Comparison of ENCODE assay signal across 22 cellular contexts in the genomic region with DNA sequence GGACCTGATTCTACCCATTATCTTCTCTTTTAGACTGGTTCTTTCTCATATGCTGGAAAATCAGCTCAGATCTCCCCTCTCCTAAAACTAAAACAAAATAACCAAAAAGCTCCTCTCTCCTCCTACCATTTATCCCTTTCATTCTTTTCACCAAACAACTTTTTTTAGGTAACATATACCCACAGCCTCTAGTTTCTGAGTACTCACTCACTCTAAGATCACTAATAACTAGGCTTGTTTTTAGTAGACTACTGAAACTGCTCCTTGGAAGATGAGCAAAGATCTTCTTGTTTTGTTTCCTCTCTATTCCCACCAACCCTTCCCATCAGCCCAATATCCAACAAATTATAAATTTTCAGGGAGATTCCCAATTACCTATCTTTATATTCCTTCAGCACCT.
"Had no signal": no experiment of that assay in that cellular context is flagged by ENCODE, and none has a peak within 500 bp of the region (broad histone marks: within the 10 kb centered on the region; RNA-seq: fewer than 3 reads in every experiment).

No MANE protein-coding gene starts in this region.

- H3K36me3 Mint-ChIP-seq: activated naive CD4-positive, alpha-beta T cell treated with anti-CD3 and anti-CD28 coated beads, Interleukin-2, amount 50 U/mL, for 72 hours; brain had no signal

- H3K9me3 Mint-ChIP-seq: activated naive CD4-positive, alpha-beta T cell treated with anti-CD3 and anti-CD28 coated beads, Interleukin-2, amount 50 U/mL, for 72 hours; activated T-helper 1 cell treated with anti-CD3 and anti-CD28 coated beads, Interleukin-12 subunit alpha, Interleukin-12 subunit beta, Interleukin-2, Interleukin-4 antibody, amounts not matched to agents 30 ng/mL and 10 ng/mL and 1 ng/mL, durations not matched to agents 14 hours and 24 hours and 36 hours; brain; nephron; stimulated activated naive B cell treated with anti-CD40 and anti-IgM and Interleukin-4, amounts not matched to agents 10 μg/mL and 1 μg/mL and 100 μg/mL, for 72 hours had no signal

- H3K27ac Mint-ChIP-seq: activated T-helper 1 cell treated with anti-CD3 and anti-CD28 coated beads, Interleukin-12 subunit alpha, Interleukin-12 subunit beta, Interleukin-2, Interleukin-4 antibody, amounts not matched to agents 30 ng/mL and 10 ng/mL and 1 ng/mL, durations not matched to agents 14 hours and 24 hours and 36 hours; brain; nephron; stimulated activated naive B cell treated with anti-CD40 and anti-IgM and Interleukin-4, amounts not matched to agents 10 μg/mL and 1 μg/mL and 100 μg/mL, for 72 hours had no signal

- H3K4me3 Mint-ChIP-seq: activated T-helper 1 cell treated with anti-CD3 and anti-CD28 coated beads, Interleukin-12 subunit alpha, Interleukin-12 subunit beta, Interleukin-2, Interleukin-4 antibody, amounts not matched to agents 30 ng/mL and 10 ng/mL and 1 ng/mL, durations not matched to agents 14 hours and 24 hours and 36 hours; brain; nephron; stimulated activated naive B cell treated with anti-CD40 and anti-IgM and Interleukin-4, amounts not matched to agents 10 μg/mL and 1 μg/mL and 100 μg/mL, for 72 hours had no signal

- H3K4me1 Mint-ChIP-seq: brain had no signal

- ATAC-seq: activated CD4-positive, CD25-positive, alpha-beta regulatory T cell treated with anti-CD3 and anti-CD28 coated beads, Interleukin-2, amount 50 U/mL, for 24 hours; left lung; mucosa of descending colon; stimulated activated naive B cell treated with anti-CD40 and anti-IgM and Interleukin-4, amounts not matched to agents 10 μg/mL and 1 μg/mL and 100 μg/mL, for 72 hours had no signal

- H3K27me3 Mint-ChIP-seq: stimulated activated naive B cell treated with anti-CD40 and anti-IgM and Interleukin-4, amounts not matched to agents 10 μg/mL and 1 μg/mL and 100 μg/mL, for 72 hours had no signal

- DNase-seq: activated CD4-positive, alpha-beta T cell treated with anti-CD3 and anti-CD28 coated beads, Interleukin-2, amount 50 U/mL, for 4 hours; central memory CD4-positive, alpha-beta T cell; cortex of kidney; effector CD4-positive, alpha-beta T cell; foreskin fibroblast; hippocampal formation; kidney; left lung; mammary epithelial cell; mucosa of descending colon; nucleus accumbens; posterior cingulate gyrus; retina; stimulated activated CD4-positive, alpha-beta T cell treated with anti-CD3 and anti-CD28 coated beads, Interleukin-2, amount 100 ng/mL, for 48 hours; stimulated activated naive B cell treated with anti-CD40 and anti-IgM and Interleukin-4, amounts not matched to agents 10 μg/mL and 1 μg/mL and 100 μg/mL, for 72 hours; substantia nigra; T1000 had no signal
